29 cellular contexts compared by ENCODE assay signal in genomic region chr5:1203968-1204692, GRCh38. TPM values are rescaled to one million over a fixed set of nuclear protein-coding genes. Genes with fewer than 3 reads are reported as not detected.
"Had no signal": no experiment of that assay in that cellular context is flagged by ENCODE, and none has a peak within 500 bp of the region (broad histone marks: within the 10 kb centered on the region; RNA-seq: fewer than 3 reads in every experiment).

No MANE protein-coding gene starts in this region.

- H3K4me1 ChIP-seq: breast epithelium, heart right ventricle, psoas muscle, thyroid gland had no signal

- H3K36me3 Mint-ChIP-seq: activated naive CD4-positive, alpha-beta T cell treated with anti-CD3 and anti-CD28 coated beads, Interleukin-2, amount 50 U/mL, for 72 hours; natural killer cell had no signal

- H3K9me3 ChIP-seq: breast epithelium, heart right ventricle, neutrophil, pancreas, psoas muscle, thyroid gland had no signal

- ATAC-seq: activated CD8-positive, alpha-beta T cell treated with anti-CD3 and anti-CD28 coated beads for 36 hours; activated naive CD4-positive, alpha-beta T cell treated with anti-CD3 and anti-CD28 coated beads, Interleukin-2, amount 50 U/mL, for 72 hours; activated T-helper 17 cell treated with anti-CD3 and anti-CD28 coated beads, Interleukin-2, amount 50 U/mL, for 72 hours; natural killer cell; psoas muscle; stimulated activated naive CD8-positive, alpha-beta T cell treated with anti-CD3 and anti-CD28 coated beads, Interleukin-15, Interleukin-2, amounts not matched to agents 100 U/mL and 50 U/mL, for 24 hours had no signal

- H3K27ac ChIP-seq: breast epithelium, heart right ventricle, neutrophil, psoas muscle, thyroid gland had no signal

- H3K4me3 ChIP-seq: breast epithelium, heart right ventricle, pancreas, psoas muscle, thyroid gland had no signal

- H3K36me3 ChIP-seq: breast epithelium, heart right ventricle, neutrophil, pancreas, thyroid gland had no signal

- H3K9me3 Mint-ChIP-seq: activated CD4-positive, alpha-beta T cell treated with anti-CD3 and anti-CD28 coated beads, Interleukin-2, amount 10 ng/mL, durations not matched to agents 7 days and 5 days; activated CD8-positive, alpha-beta T cell treated with anti-CD3 and anti-CD28 coated beads for 36 hours; activated naive CD4-positive, alpha-beta T cell treated with anti-CD3 and anti-CD28 coated beads, Interleukin-2, amount 50 U/mL, for 72 hours; activated T-helper 17 cell treated with anti-CD3 and anti-CD28 coated beads, Interleukin-2, amount 50 U/mL, for 72 hours; natural killer cell had no signal

- H3K4me3 Mint-ChIP-seq: activated CD4-positive, alpha-beta T cell treated with anti-CD3 and anti-CD28 coated beads, Interleukin-2, amount 10 ng/mL, durations not matched to agents 7 days and 5 days; activated CD8-positive, alpha-beta T cell treated with anti-CD3 and anti-CD28 coated beads for 36 hours; activated T-helper 17 cell treated with anti-CD3 and anti-CD28 coated beads, Interleukin-2, amount 50 U/mL, for 72 hours; natural killer cell had no signal

- H3K27me3 Mint-ChIP-seq: activated CD8-positive, alpha-beta T cell treated with anti-CD3 and anti-CD28 coated beads for 36 hours had no signal

- H3K27me3 ChIP-seq: pancreas, thyroid gland had no signal

- H3K27ac Mint-ChIP-seq: activated CD4-positive, alpha-beta T cell treated with anti-CD3 and anti-CD28 coated beads, Interleukin-2, amount 10 ng/mL, durations not matched to agents 7 days and 5 days; activated CD8-positive, alpha-beta T cell treated with anti-CD3 and anti-CD28 coated beads for 36 hours; activated naive CD4-positive, alpha-beta T cell treated with anti-CD3 and anti-CD28 coated beads, Interleukin-2, amount 50 U/mL, for 72 hours; activated T-helper 17 cell treated with anti-CD3 and anti-CD28 coated beads, Interleukin-2, amount 50 U/mL, for 72 hours; natural killer cell had no signal

- DNase-seq: activated CD4-positive, alpha-beta T cell treated with anti-CD3 and anti-CD28 coated beads, Interleukin-2, amount 10 ng/mL, durations not matched to agents 7 days and 5 days; activated CD4-positive, CD25-positive, alpha-beta regulatory T cell treated with anti-CD3 and anti-CD28 coated beads, Interleukin-2, amount 50 U/mL, for 72 hours; activated CD8-positive, alpha-beta T cell treated with anti-CD3 and anti-CD28 coated beads for 36 hours; cortex of kidney; effector CD4-positive, alpha-beta T cell; mammary epithelial cell; midbrain; natural killer cell; stimulated activated CD4-positive, alpha-beta T cell treated with anti-CD3 and anti-CD28 coated beads, Interleukin-12 subunit alpha, Interleukin-12 subunit beta, amount 100 ng/mL, for 4 hours; stimulated activated CD4-positive, alpha-beta T cell treated with anti-CD3 and anti-CD28 coated beads, Interleukin-4, amount 100 ng/mL, for 4 hours; stimulated activated naive CD8-positive, alpha-beta T cell treated with anti-CD3 and anti-CD28 coated beads, Interleukin-15, Interleukin-2, amounts not matched to agents 100 U/mL and 50 U/mL, for 24 hours; thyroid gland had no signal

- H3K4me1 Mint-ChIP-seq: activated CD4-positive, alpha-beta T cell treated with anti-CD3 and anti-CD28 coated beads, Interleukin-2, amount 10 ng/mL, durations not matched to agents 7 days and 5 days; activated T-helper 17 cell treated with anti-CD3 and anti-CD28 coated beads, Interleukin-2, amount 50 U/mL, for 72 hours; natural killer cell had no signal

RNA-seq across cellular contexts. Expression of gene SLC6A19, which starts 2.7 kb away (rescaled TPM):
- total RNA-seq: activated CD4-positive, alpha-beta T cell treated with anti-CD3 and anti-CD28 coated beads, Interleukin-2, amount 10 ng/mL, durations not matched to agents 7 days and 5 days; activated CD8-positive, alpha-beta T cell treated with anti-CD3 and anti-CD28 coated beads for 36 hours; activated naive CD4-positive, alpha-beta T cell treated with anti-CD3 and anti-CD28 coated beads, Interleukin-2, amount 50 U/mL, for 72 hours; activated T-helper 17 cell treated with anti-CD3 and anti-CD28 coated beads, Interleukin-2, amount 50 U/mL, for 72 hours; astrocyte; breast epithelium; epithelial cell of proximal tubule; fibroblast of villous mesenchyme; mammary epithelial cell; natural killer cell; psoas muscle; subcutaneous adipose tissue; T-helper 2 cell treated with Interferon-gamma antibody and Interleukin-4, amounts not matched to agents 100 ng/mL and 5 ng/mL, for 36 hours; thyroid gland; ureter had no signal
- polyA plus RNA-seq: heart right ventricle, keratinocyte, mammary epithelial cell had no signal

RNA-seq across cellular contexts. Expression of gene SLC6A18, which starts 21.1 kb away (rescaled TPM):
- total RNA-seq: activated CD4-positive, alpha-beta T cell treated with anti-CD3 and anti-CD28 coated beads, Interleukin-2, amount 10 ng/mL, durations not matched to agents 7 days and 5 days; activated CD8-positive, alpha-beta T cell treated with anti-CD3 and anti-CD28 coated beads for 36 hours; activated naive CD4-positive, alpha-beta T cell treated with anti-CD3 and anti-CD28 coated beads, Interleukin-2, amount 50 U/mL, for 72 hours; activated T-helper 17 cell treated with anti-CD3 and anti-CD28 coated beads, Interleukin-2, amount 50 U/mL, for 72 hours; astrocyte; breast epithelium; epithelial cell of proximal tubule; fibroblast of villous mesenchyme; heart right ventricle; left lobe of liver; mammary epithelial cell; natural killer cell; pancreas; psoas muscle; skeletal muscle tissue; subcutaneous adipose tissue; T-helper 2 cell treated with Interferon-gamma antibody and Interleukin-4, amounts not matched to agents 100 ng/mL and 5 ng/mL, for 36 hours; thyroid gland; ureter had no signal
- polyA plus RNA-seq: adipose tissue, heart right ventricle, keratinocyte, mammary epithelial cell, psoas muscle had no signal
